Comparison of ENCODE assay signal across 1 cellular context in genomic region chr19:3459965-3460582, GRCh38.
A peak's percentile ranks its signal among the peaks of the same experiment; 100 is the strongest.
TF ChIP-seq lines count a peak whose summit lies in the region.

No MANE protein-coding gene starts in this region.

TF ChIP-seq in K562, 482 proteins besides CTCF, POLR2A, EP300 and RAD21:
- TF ChIP-seq BCOR (IDR thresholded peaks at IDR 0.05) = peak; percentile 72; the same call in 1 of the 2 replicates
- no peak for TF ChIP-seq RBM15 (IDR thresholded peaks at IDR 0.05; ENCODE audit: insufficient read depth, low read length)
- TF ChIP-seq ZNF23 (CRISPR knock-in tag; IDR thresholded peaks at IDR 0.05) = no peak
- TF ChIP-seq, protein P1, sequence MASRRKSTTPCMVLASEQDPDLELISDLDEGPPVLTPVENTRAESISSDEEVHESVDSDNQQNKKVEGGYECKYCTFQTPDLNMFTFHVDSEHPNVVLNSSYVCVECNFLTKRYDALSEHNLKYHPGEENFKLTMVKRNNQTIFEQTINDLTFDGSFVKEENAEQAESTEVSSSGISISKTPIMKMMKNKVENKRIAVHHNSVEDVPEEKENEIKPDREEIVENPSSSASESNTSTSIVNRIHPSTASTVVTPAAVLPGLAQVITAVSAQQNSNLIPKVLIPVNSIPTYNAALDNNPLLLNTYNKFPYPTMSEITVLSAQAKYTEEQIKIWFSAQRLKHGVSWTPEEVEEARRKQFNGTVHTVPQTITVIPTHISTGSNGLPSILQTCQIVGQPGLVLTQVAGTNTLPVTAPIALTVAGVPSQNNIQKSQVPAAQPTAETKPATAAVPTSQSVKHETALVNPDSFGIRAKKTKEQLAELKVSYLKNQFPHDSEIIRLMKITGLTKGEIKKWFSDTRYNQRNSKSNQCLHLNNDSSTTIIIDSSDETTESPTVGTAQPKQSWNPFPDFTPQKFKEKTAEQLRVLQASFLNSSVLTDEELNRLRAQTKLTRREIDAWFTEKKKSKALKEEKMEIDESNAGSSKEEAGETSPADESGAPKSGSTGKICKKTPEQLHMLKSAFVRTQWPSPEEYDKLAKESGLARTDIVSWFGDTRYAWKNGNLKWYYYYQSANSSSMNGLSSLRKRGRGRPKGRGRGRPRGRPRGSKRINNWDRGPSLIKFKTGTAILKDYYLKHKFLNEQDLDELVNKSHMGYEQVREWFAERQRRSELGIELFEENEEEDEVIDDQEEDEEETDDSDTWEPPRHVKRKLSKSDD (conservative IDR thresholded peaks at IDR 0.05; ENCODE audit: low read length) = no peak
- TF ChIP-seq KDM1A (IDR thresholded peaks at IDR 0.05) = peak in 1 of 2 experiments; percentile 38; a peak in 2 of 4 replicates
- peak; percentile 47; the same call in 1 of the 2 replicates for TF ChIP-seq ADNP (tag; IDR thresholded peaks at IDR 0.05)
- TF ChIP-seq, protein P2, sequence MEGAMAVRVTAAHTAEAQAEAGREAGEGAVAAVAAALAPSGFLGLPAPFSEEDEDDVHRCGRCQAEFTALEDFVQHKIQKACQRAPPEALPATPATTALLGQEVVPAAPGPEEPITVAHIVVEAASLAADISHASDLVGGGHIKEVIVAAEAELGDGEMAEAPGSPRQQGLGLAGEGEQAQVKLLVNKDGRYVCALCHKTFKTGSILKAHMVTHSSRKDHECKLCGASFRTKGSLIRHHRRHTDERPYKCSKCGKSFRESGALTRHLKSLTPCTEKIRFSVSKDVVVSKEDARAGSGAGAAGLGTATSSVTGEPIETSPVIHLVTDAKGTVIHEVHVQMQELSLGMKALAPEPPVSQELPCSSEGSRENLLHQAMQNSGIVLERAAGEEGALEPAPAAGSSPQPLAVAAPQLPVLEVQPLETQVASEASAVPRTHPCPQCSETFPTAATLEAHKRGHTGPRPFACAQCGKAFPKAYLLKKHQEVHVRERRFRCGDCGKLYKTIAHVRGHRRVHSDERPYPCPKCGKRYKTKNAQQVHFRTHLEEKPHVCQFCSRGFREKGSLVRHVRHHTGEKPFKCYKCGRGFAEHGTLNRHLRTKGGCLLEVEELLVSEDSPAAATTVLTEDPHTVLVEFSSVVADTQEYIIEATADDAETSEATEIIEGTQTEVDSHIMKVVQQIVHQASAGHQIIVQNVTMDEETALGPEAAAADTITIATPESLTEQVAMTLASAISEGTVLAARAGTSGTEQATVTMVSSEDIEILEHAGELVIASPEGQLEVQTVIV (CRISPR knock-in tag; IDR thresholded peaks at IDR 0.05; ENCODE audit: borderline replicate concordance) = no peak
- no peak for TF ChIP-seq CHD2 (IDR thresholded peaks at IDR 0.05; ENCODE audit: low read depth, low read length)
- no peak for TF ChIP-seq ILF3 (IDR thresholded peaks at IDR 0.05; ENCODE audit: borderline replicate concordance)
- TF ChIP-seq, protein P3, sequence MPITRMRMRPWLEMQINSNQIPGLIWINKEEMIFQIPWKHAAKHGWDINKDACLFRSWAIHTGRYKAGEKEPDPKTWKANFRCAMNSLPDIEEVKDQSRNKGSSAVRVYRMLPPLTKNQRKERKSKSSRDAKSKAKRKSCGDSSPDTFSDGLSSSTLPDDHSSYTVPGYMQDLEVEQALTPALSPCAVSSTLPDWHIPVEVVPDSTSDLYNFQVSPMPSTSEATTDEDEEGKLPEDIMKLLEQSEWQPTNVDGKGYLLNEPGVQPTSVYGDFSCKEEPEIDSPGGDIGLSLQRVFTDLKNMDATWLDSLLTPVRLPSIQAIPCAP (CRISPR knock-in tag; IDR thresholded peaks at IDR 0.05; ENCODE audit: borderline replicate concordance) = no peak
- TF ChIP-seq, protein P4, sequence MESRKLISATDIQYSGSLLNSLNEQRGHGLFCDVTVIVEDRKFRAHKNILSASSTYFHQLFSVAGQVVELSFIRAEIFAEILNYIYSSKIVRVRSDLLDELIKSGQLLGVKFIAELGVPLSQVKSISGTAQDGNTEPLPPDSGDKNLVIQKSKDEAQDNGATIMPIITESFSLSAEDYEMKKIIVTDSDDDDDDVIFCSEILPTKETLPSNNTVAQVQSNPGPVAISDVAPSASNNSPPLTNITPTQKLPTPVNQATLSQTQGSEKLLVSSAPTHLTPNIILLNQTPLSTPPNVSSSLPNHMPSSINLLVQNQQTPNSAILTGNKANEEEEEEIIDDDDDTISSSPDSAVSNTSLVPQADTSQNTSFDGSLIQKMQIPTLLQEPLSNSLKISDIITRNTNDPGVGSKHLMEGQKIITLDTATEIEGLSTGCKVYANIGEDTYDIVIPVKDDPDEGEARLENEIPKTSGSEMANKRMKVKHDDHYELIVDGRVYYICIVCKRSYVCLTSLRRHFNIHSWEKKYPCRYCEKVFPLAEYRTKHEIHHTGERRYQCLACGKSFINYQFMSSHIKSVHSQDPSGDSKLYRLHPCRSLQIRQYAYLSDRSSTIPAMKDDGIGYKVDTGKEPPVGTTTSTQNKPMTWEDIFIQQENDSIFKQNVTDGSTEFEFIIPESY (CRISPR knock-in tag; IDR thresholded peaks at IDR 0.05) = peak; percentile 41
- no peak for TF ChIP-seq ILK (tag; IDR thresholded peaks at IDR 0.05; ENCODE audit: borderline replicate concordance, low read depth)
- 0 out of 2 replicates have a peak, but pooled peaks have one; percentile 1 for TF ChIP-seq POLR2G (IDR thresholded peaks at IDR 0.05; ENCODE audit: low read depth, low read length)
- TF ChIP-seq CBX8 (IDR thresholded peaks at IDR 0.05; ENCODE audit: borderline replicate concordance, extremely low read depth, low read depth, low read length, poor library complexity, severe bottlenecking) = no peak
- no peak for TF ChIP-seq CBX5 (IDR thresholded peaks at IDR 0.05; ENCODE audit: borderline replicate concordance, low read depth)
- TF ChIP-seq RBM25 (IDR thresholded peaks at IDR 0.05; ENCODE audit: low read depth, low read length, severe bottlenecking) = peak; percentile 54
- TF ChIP-seq RCOR1 (IDR thresholded peaks at IDR 0.05; ENCODE audit: borderline replicate concordance in 1 of 2, low read depth in 2 of 2, low read length in 2 of 2) = 0 out of 4 replicates have a peak, but pooled peaks of 1 of the 2 experiments have one; percentile 9
- no peak for TF ChIP-seq NCOR1 (IDR thresholded peaks at IDR 0.05)
- no peak for TF ChIP-seq SMAD2 (IDR thresholded peaks at IDR 0.05; ENCODE audit: low read depth, low read length)
- no peak for TF ChIP-seq MYC (IDR thresholded peaks at IDR 0.05; ENCODE audit: low read depth, low read length)
- TF ChIP-seq MYC (CRISPR knock-in tag; IDR thresholded peaks at IDR 0.05; ENCODE audit: borderline replicate concordance, low read depth) = no peak
- TF ChIP-seq ZNF347 (CRISPR knock-in tag; IDR thresholded peaks at IDR 0.05; ENCODE audit: low read depth) = no peak
